18 cellular contexts compared by ENCODE assay signal in the genomic region with DNA sequence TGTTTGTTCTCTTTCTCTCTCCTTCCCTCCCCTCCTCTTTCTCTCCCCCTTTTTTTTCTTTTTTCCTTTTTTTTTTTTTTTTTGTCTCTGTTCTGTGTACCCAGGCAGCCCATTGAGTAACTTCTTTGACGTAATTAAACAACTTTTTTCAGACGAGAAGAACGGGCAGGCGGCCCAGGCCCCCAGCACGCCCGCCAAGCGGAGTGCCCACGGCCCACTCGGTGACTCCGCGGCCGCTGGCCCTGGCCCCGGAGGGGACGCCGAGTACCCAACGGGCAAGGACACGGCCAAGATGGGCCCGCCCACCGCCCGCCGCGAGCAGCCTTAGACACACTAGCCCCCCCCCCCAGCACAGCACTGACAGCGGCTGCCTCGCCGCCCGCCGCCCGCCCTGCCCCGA. TPM values are rescaled to one million over a fixed set of nuclear protein-coding genes. Genes with fewer than 3 reads are reported as not detected.
A peak's percentile ranks its signal among the peaks of the same experiment; 100 is the strongest.
DNase-seq lines count a peak whose midpoint lies in the region; ATAC-seq lines count a peak whose summit lies in the region.
"Had no signal": no experiment of that assay in that cellular context is flagged by ENCODE, and none has a peak within 500 bp of the region (broad histone marks: within the 10 kb centered on the region; RNA-seq: fewer than 3 reads in every experiment).

No MANE protein-coding gene starts in this region.

- H3K4me3 Mint-ChIP-seq in T-cell, result no peak overlapping the region
- H3K4me3 Mint-ChIP-seq: activated CD4-positive, alpha-beta T cell treated with anti-CD3 and anti-CD28 coated beads, Interleukin-2, amount 10 ng/mL, durations not matched to agents 24 days and 14 days; activated T-helper 1 cell treated with anti-CD3 and anti-CD28 coated beads, Interleukin-12 subunit alpha, Interleukin-12 subunit beta, Interleukin-2, Interleukin-4 antibody, amounts not matched to agents 30 ng/mL and 10 ng/mL and 1 ng/mL, durations not matched to agents 14 hours and 24 hours and 36 hours; IgD-negative memory B cell; stimulated activated naive CD8-positive, alpha-beta T cell treated with anti-CD3 and anti-CD28 coated beads, Interleukin-15, amount 100 ng/mL, for 72 hours; T-helper 2 cell treated with Interferon-gamma antibody and Interleukin-4, amounts not matched to agents 5 μg/mL and 100 μg/mL, for 36 hours had no signal

- no peak overlapping the region for H3K27ac Mint-ChIP-seq in T-cell
- H3K27ac Mint-ChIP-seq: activated CD4-positive, alpha-beta T cell treated with anti-CD3 and anti-CD28 coated beads, Interleukin-2, amount 10 ng/mL, durations not matched to agents 24 days and 14 days; activated T-helper 1 cell treated with anti-CD3 and anti-CD28 coated beads, Interleukin-12 subunit alpha, Interleukin-12 subunit beta, Interleukin-2, Interleukin-4 antibody, amounts not matched to agents 30 ng/mL and 10 ng/mL and 1 ng/mL, durations not matched to agents 14 hours and 24 hours and 36 hours; IgD-negative memory B cell; T-helper 2 cell treated with Interferon-gamma antibody and Interleukin-4, amounts not matched to agents 5 μg/mL and 100 μg/mL, for 36 hours had no signal

- no peaks in the 10 kb centered on the region for H3K79me2 ChIP-seq in Karpas-422 (ENCODE audit: low read length)

- CTCF ChIA-PET in T-cell (lab: Charles Lee), result no interaction called here

- ATAC-seq in HG03108 (IDR thresholded peaks at IDR 0.05; ENCODE audit: unreplicated experiment) (no peak), GM19397 (IDR thresholded peaks at IDR 0.05; ENCODE audit: unreplicated experiment) (no peak), T-cell (replicated peaks in 1 of 4) (no peak)
- ATAC-seq: stimulated activated naive CD8-positive, alpha-beta T cell treated with anti-CD3 and anti-CD28 coated beads, Interleukin-15, amount 100 ng/mL, for 72 hours had no signal

- no peak overlapping the region for H3K9ac ChIP-seq in skeletal muscle satellite cell (ENCODE audit: low read depth, low read length)
- no peak overlapping the region for H3K9ac ChIP-seq in Karpas-422 (ENCODE audit: low read length)

- 40 to 42% methylated on average over 24 to 29 of the region's 29 CpGs for WGBS in esophagus, 2 donors

- peaks cover under 1% of the 10 kb centered on the region for H3K36me3 Mint-ChIP-seq in T-cell

- H3K9me3 Mint-ChIP-seq in T-cell, result no peaks in the 10 kb centered on the region
- H3K9me3 Mint-ChIP-seq: activated CD4-positive, alpha-beta T cell treated with anti-CD3 and anti-CD28 coated beads, Interleukin-2, amount 10 ng/mL, durations not matched to agents 24 days and 14 days; activated T-helper 1 cell treated with anti-CD3 and anti-CD28 coated beads, Interleukin-12 subunit alpha, Interleukin-12 subunit beta, Interleukin-2, Interleukin-4 antibody, amounts not matched to agents 30 ng/mL and 10 ng/mL and 1 ng/mL, durations not matched to agents 14 hours and 24 hours and 36 hours; IgD-negative memory B cell; stimulated activated naive CD8-positive, alpha-beta T cell treated with anti-CD3 and anti-CD28 coated beads, Interleukin-15, amount 100 ng/mL, for 72 hours; T-helper 2 cell treated with Interferon-gamma antibody and Interleukin-4, amounts not matched to agents 5 μg/mL and 100 μg/mL, for 36 hours had no signal

- no peaks in the 10 kb centered on the region for H3K9me3 ChIP-seq in esophagus (ENCODE audit: control insufficient read depth in 2 of 2, insufficient read depth in 1 of 2, low read depth in 1 of 2, low read length in 1 of 2)
- H3K9me3 ChIP-seq in skeletal muscle satellite cell (replicated peaks; ENCODE audit: low read length), result no peaks in the 10 kb centered on the region
- H3K9me3 ChIP-seq in Karpas-422 (ENCODE audit: low read length), result no peaks in the 10 kb centered on the region

- H3K4me2 ChIP-seq in skeletal muscle satellite cell (ENCODE audit: low read length) (peak overlapping the region; percentile 69), Karpas-422 (ENCODE audit: low read depth, low read length, poor library complexity, severe bottlenecking) (no peak overlapping the region)

- H3K27ac ChIP-seq in esophagus (ENCODE audit: low read depth in 2 of 2, low read length in 1 of 2), result peak overlapping the region; percentile 56 to 85
- H3K27ac ChIP-seq in Karpas-422 (ENCODE audit: low read length), result no peak overlapping the region
- H3K27ac ChIP-seq: brain microvascular endothelial cell, RWPE1 had no signal

- peaks cover 5% of the 10 kb centered on the region; the same call in 1 of the 2 replicates for H4K20me1 ChIP-seq in Karpas-422 (ENCODE audit: insufficient read depth, low read depth, low read length)

- no peak overlapping the region for H2AFZ ChIP-seq in Karpas-422 (ENCODE audit: low read length)

- no peaks in the 10 kb centered on the region for H3K27me3 ChIP-seq in esophagus (ENCODE audit: control insufficient read depth in 1 of 2, insufficient read depth in 2 of 2, low read length in 2 of 2)
- H3K27me3 ChIP-seq in skeletal muscle satellite cell (ENCODE audit: control insufficient read depth, insufficient read depth, low read length), result no peaks in the 10 kb centered on the region
- H3K27me3 ChIP-seq in Karpas-422 (ENCODE audit: low read length), result no peaks in the 10 kb centered on the region
- H3K27me3 ChIP-seq: brain microvascular endothelial cell had no signal

- no peaks in the 10 kb centered on the region for H3K27me3 Mint-ChIP-seq in T-cell
- H3K27me3 Mint-ChIP-seq: activated CD4-positive, alpha-beta T cell treated with anti-CD3 and anti-CD28 coated beads, Interleukin-2, amount 10 ng/mL, durations not matched to agents 24 days and 14 days; IgD-negative memory B cell; stimulated activated naive CD8-positive, alpha-beta T cell treated with anti-CD3 and anti-CD28 coated beads, Interleukin-15, amount 100 ng/mL, for 72 hours had no signal

- POLR2A ChIA-PET in T-cell (lab: Charles Lee), result no interaction called here

- peaks cover 0 to 13% of the 10 kb centered on the region in 2 donors for H3K4me1 ChIP-seq in esophagus (ENCODE audit: control insufficient read depth in 2 of 2, insufficient read depth in 2 of 2, low read length in 1 of 2)
- H3K4me1 ChIP-seq in skeletal muscle satellite cell (ENCODE audit: control insufficient read depth, insufficient read depth, low read length), result peaks cover 6% of the 10 kb centered on the region
- H3K4me1 ChIP-seq in Karpas-422 (ENCODE audit: low read length), result no peaks in the 10 kb centered on the region

- DNase-seq in Ammon's horn (ENCODE audit: low spot score) (peak; percentile 73), left kidney (ENCODE audit: low read depth, low spot score) (peak; percentile 38), Karpas-422 (no peak), T-cell (no peak)
- DNase-seq: ACHN; activated CD4-positive, alpha-beta T cell treated with anti-CD3 and anti-CD28 coated beads, Interleukin-2, amount 10 ng/mL, durations not matched to agents 24 days and 14 days; brain microvascular endothelial cell; NCI-H1436; NCI-H526 treated with DMSO at 0.1 percent for 48 hours; stimulated activated naive CD8-positive, alpha-beta T cell treated with anti-CD3 and anti-CD28 coated beads, Interleukin-15, amount 100 ng/mL, for 72 hours had no signal

- no peaks in the 10 kb centered on the region for H3K4me1 Mint-ChIP-seq in T-cell
- H3K4me1 Mint-ChIP-seq: activated CD4-positive, alpha-beta T cell treated with anti-CD3 and anti-CD28 coated beads, Interleukin-2, amount 10 ng/mL, durations not matched to agents 24 days and 14 days; IgD-negative memory B cell had no signal

- peaks cover 0 to 5% of the 10 kb centered on the region in 2 donors for H3K36me3 ChIP-seq in esophagus (ENCODE audit: control insufficient read depth in 2 of 2, insufficient read depth in 2 of 2, low read length in 1 of 2)
- H3K36me3 ChIP-seq in skeletal muscle satellite cell (ENCODE audit: insufficient read depth, low read length), result no peaks in the 10 kb centered on the region
- H3K36me3 ChIP-seq in Karpas-422 (ENCODE audit: insufficient read depth, low read length), result no peaks in the 10 kb centered on the region
- H3K36me3 ChIP-seq: brain microvascular endothelial cell had no signal

- no peaks in the 10 kb centered on the region for H3K9me2 ChIP-seq in Karpas-422 (replicated peaks; ENCODE audit: insufficient read depth, low read length)

- peak overlapping the region in 1 of 2 donors; percentile 2 for H3K4me3 ChIP-seq in esophagus (ENCODE audit: low read depth in 1 of 2, low read length in 2 of 2)
- H3K4me3 ChIP-seq in skeletal muscle satellite cell (ENCODE audit: low read length), result no peak overlapping the region
- H3K4me3 ChIP-seq in Karpas-422 (ENCODE audit: low read length), result no peak overlapping the region

RNA-seq across cellular contexts. Expression of a gene that starts 26.2 kb away (rescaled TPM):
- polyA plus RNA-seq in esophagus, result 10 to 100 TPM; 33.2 to 43.8 TPM
- 14.2 and 22.1 TPM in 2 replicates for total RNA-seq in skeletal muscle satellite cell (2012; rRNA removed)
- 8.8 and 17.2 TPM in 2 replicates for total RNA-seq in Karpas-422 (2014; rRNA removed; shearing (Covaris generic); ENCODE audit: low replicate concordance)
- 10 to 100 TPM; 49.6 to 79.2 (median 72.6) TPM for total RNA-seq in T-cell

Comparison
In these comparisons a context has a peak if more than half of its experiments do, and no peak if none do; other contexts are left out.
1. DNase-seq: peak in Ammon's horn (single experiment) and left kidney (single experiment); none in Karpas-422 (single experiment) and T-cell (0 of 34).